In the genomic region with DNA sequence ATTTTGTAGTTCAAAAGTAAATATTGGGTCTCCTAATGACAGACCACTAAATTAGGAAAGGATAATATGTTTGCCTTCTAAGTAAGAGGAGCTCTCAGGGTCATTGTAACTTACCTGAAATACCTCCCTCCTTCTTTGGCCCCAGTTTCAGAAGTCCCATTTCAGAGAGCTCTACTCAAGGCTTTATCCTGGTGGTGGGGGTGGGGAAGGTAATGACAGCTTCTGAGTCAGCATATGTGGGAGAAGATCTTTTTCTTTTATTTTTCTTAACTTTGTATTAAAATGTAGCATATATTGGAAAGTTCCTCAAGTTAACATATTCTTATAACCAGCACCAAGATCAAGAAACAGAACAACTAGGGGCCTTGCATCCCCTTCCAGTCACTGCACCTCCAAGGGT, we compare ENCODE assay signal across 32 cellular contexts.
"Had no signal": no experiment of that assay in that cellular context is flagged by ENCODE, and none has a peak within 500 bp of the region (broad histone marks: within the 10 kb centered on the region; RNA-seq: fewer than 3 reads in every experiment).

No MANE protein-coding gene starts in this region.

- H3K27me3 ChIP-seq: adrenal gland, ascending aorta, body of pancreas, brain microvascular endothelial cell, breast epithelium, cardiac muscle cell had no signal

- H3K36me3 ChIP-seq: adrenal gland, ascending aorta, brain microvascular endothelial cell, breast epithelium, cardiac muscle cell had no signal

- ATAC-seq: activated naive CD4-positive, alpha-beta T cell treated with anti-CD3 and anti-CD28 coated beads, Interleukin-2, amount 50 U/mL, for 72 hours; activated naive CD8-positive, alpha-beta T cell treated with anti-CD3 and anti-CD28 coated beads, Interleukin-2, amount 50 U/mL, for 24 hours; activated T-cell treated with anti-CD3 and anti-CD28 coated beads, Interleukin-2, amount 50 U/mL, for 4 hours; activated T-cell treated with anti-CD3 and anti-CD28 coated beads, Interleukin-2, amount 50 U/mL, for 72 hours; activated T-helper 17 cell treated with anti-CD3 and anti-CD28 coated beads, Interleukin-2, amount 50 U/mL, for 72 hours; body of pancreas had no signal

- H3K4me3 ChIP-seq: adrenal gland, ascending aorta, body of pancreas, breast epithelium, cardiac muscle cell had no signal

- DNase-seq: activated effector memory CD4-positive, alpha-beta T cell treated with anti-CD3 and anti-CD28 coated beads, Interleukin-2, amount 50 U/mL, for 16 hours; activated effector memory CD4-positive, alpha-beta T cell treated with Interleukin-2 at 50 U/mL for 16 hours; activated gamma-delta T cell; activated gamma-delta T cell treated with Interleukin-2 at 50 U/mL for 16 hours; activated naive CD4-positive, alpha-beta T cell; activated naive CD4-positive, alpha-beta T cell treated with anti-CD3 and anti-CD28 coated beads for 36 hours; activated naive CD4-positive, alpha-beta T cell treated with anti-CD3 and anti-CD28 coated beads, Interleukin-2, amount 10 ng/mL, durations not matched to agents 7 days and 5 days; activated naive CD4-positive, alpha-beta T cell treated with anti-CD3 and anti-CD28 coated beads, Interleukin-2, amount 50 U/mL, for 16 hours; activated naive CD4-positive, alpha-beta T cell treated with Interleukin-2 at 50 U/mL for 16 hours; activated naive CD8-positive, alpha-beta T cell treated with anti-CD3 and anti-CD28 coated beads for 36 hours; activated naive CD8-positive, alpha-beta T cell treated with anti-CD3 and anti-CD28 coated beads, Interleukin-2, amount 10 ng/mL, durations not matched to agents 7 days and 5 days; activated naive CD8-positive, alpha-beta T cell treated with anti-CD3 and anti-CD28 coated beads, Interleukin-2, amount 50 U/mL, for 24 hours; activated T-cell treated with anti-CD3 and anti-CD28 coated beads, Interleukin-2, amount 50 U/mL, for 1 hour; activated T-cell treated with anti-CD3 and anti-CD28 coated beads, Interleukin-2, amount 50 U/mL, for 24 hours; activated T-cell treated with anti-CD3 and anti-CD28 coated beads, Interleukin-2, amount 50 U/mL, for 4 hours; activated T-cell treated with anti-CD3 and anti-CD28 coated beads, Interleukin-2, amount 50 U/mL, for 48 hours; activated T-cell treated with anti-CD3 and anti-CD28 coated beads, Interleukin-2, amount 50 U/mL, for 72 hours; adrenal gland; amniotic stem cell; amygdala; anterior cingulate cortex; aorta; body of pancreas; brain microvascular endothelial cell; central memory CD4-positive, alpha-beta T cell; cerebellar nuclear complex had no signal

- FAIRE-seq: astrocyte had no signal
